8 cellular contexts compared by ENCODE assay signal in the genomic region with DNA sequence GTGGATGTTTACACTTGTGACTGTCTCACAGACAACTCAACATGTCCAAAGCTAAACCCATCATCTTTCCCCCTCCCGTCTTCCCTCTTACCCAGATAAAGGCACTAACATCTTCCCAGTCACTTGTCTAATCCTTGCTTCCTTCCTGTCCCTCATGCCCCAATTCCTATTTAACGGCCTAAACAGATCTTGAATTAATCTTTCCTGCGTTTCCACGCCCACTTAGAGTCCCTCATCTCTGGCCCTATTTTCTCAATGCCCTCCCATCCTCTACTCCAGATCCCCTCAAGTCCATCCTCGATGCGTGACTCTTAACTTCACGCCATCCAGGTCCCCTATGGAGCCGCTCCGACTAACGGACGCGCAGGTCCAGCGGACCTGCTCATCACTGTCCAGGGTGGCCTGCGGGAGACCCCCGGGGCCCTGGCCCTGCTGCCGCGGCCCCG. TPM values are rescaled to one million over a fixed set of nuclear protein-coding genes. Genes with fewer than 3 reads are reported as not detected.
DNase-seq lines count a peak whose midpoint lies in the region; ATAC-seq, FAIRE-seq and TF ChIP-seq lines count a peak whose summit lies in the region.

No MANE protein-coding gene starts in this region.

- no peaks in the 10 kb centered on the region for H3K27me3 ChIP-seq in pancreas

- CTCF ChIA-PET in activated CD8-positive, alpha-beta memory T cell treated with anti-CD3 and anti-CD28 coated beads, Interleukin-2, amount 10 ng/mL, durations not matched to agents 7 days and 5 days (lab: Charles Lee): interaction anchor here (1.1 to 1.7 kb wide), 3 partner anchors 21 to 204 kb away, joined by 3 read pairs; no protein-coding TSS in a partner anchor

- no peaks in the 10 kb centered on the region for H3K9me3 Mint-ChIP-seq in activated CD8-positive, alpha-beta memory T cell treated with anti-CD3 and anti-CD28 coated beads, Interleukin-2, amount 10 ng/mL, durations not matched to agents 7 days and 5 days (ENCODE audit: low read depth)

- peaks cover 11% of the 10 kb centered on the region for H3K27me3 Mint-ChIP-seq in activated CD8-positive, alpha-beta memory T cell treated with anti-CD3 and anti-CD28 coated beads, Interleukin-2, amount 10 ng/mL, durations not matched to agents 7 days and 5 days

- peak overlapping the region; percentile 74 to 87 (median 83) for H3K27ac ChIP-seq in pancreas

- peak overlapping the region; percentile 81 for H3K4me3 Mint-ChIP-seq in activated CD8-positive, alpha-beta memory T cell treated with anti-CD3 and anti-CD28 coated beads, Interleukin-2, amount 10 ng/mL, durations not matched to agents 7 days and 5 days

- H3K36me3 Mint-ChIP-seq in activated CD8-positive, alpha-beta memory T cell treated with anti-CD3 and anti-CD28 coated beads, Interleukin-2, amount 10 ng/mL, durations not matched to agents 7 days and 5 days: peaks cover 11% of the 10 kb centered on the region

- 1 to 2% methylated on average over 18 of the region's 18 CpGs for WGBS in pancreas, 2 donors

- intact Hi-C loops in pancreas (cut with DNase I): no loop called here

- H3K4me3 ChIP-seq in epithelial cell of esophagus (ENCODE audit: low read length): peak overlapping the region; percentile 83
- peak overlapping the region; percentile 43 to 98 (median 92) for H3K4me3 ChIP-seq in pancreas

- H3K9me3 ChIP-seq in pancreas: no peaks in the 10 kb centered on the region

- H3K36me3 ChIP-seq in pancreas: no peaks in the 10 kb centered on the region

- no peak for ATAC-seq in activated CD8-positive, alpha-beta memory T cell treated with anti-CD3 and anti-CD28 coated beads, Interleukin-2, amount 10 ng/mL, durations not matched to agents 7 days and 5 days
- ATAC-seq in pancreas: no peak

- no peak for FAIRE-seq in pancreas (lab: Jason Lieb, UNC)
- no peak for FAIRE-seq in GM12892 (lab: Jason Lieb, UNC)

- TF ChIP-seq CTCF in epithelial cell of esophagus (IDR thresholded peaks at IDR 0.05; ENCODE audit: insufficient read depth, low read depth, low read length, missing control alignments) (no peak), pancreas (IDR thresholded peaks at IDR 0.05) (no peak)

- H3K27ac Mint-ChIP-seq in activated CD8-positive, alpha-beta memory T cell treated with anti-CD3 and anti-CD28 coated beads, Interleukin-2, amount 10 ng/mL, durations not matched to agents 7 days and 5 days: peak overlapping the region; percentile 83

- TF ChIP-seq POLR2A in GM12892 (IDR thresholded peaks at IDR 0.05; ENCODE audit: low read depth, low read length): no peak; the same call in 1 of the 2 replicates

- H3K4me1 ChIP-seq in pancreas: peaks cover 26 to 37% (median 32%) of the 10 kb centered on the region in 3 donors

- H3K4me1 Mint-ChIP-seq in activated CD8-positive, alpha-beta memory T cell treated with anti-CD3 and anti-CD28 coated beads, Interleukin-2, amount 10 ng/mL, durations not matched to agents 7 days and 5 days: peaks cover 48% of the 10 kb centered on the region

- no peak for DNase-seq in activated CD8-positive, alpha-beta memory T cell treated with anti-CD3 and anti-CD28 coated beads, Interleukin-2, amount 10 ng/mL, durations not matched to agents 7 days and 5 days
- DNase-seq in activated CD8-positive, alpha-beta memory T cell treated with anti-CD3 and anti-CD28 coated beads for 24 hours: no peak
- DNase-seq in RPMI8226: peak; percentile 5
- no peak for DNase-seq in epithelial cell of esophagus (ENCODE audit: low read depth)
- DNase-seq in pancreas: no peak
- DNase-seq in iPS-NIHi11 (ENCODE audit: low spot score): no peak
- no peak for DNase-seq in GM12892 (ENCODE audit: insufficient read length)
- DNase-seq in HCEC 1CT: no peak

RNA-seq across cellular contexts. Expression of gene SCLY, which starts 0.7 kb away (rescaled TPM):
- total RNA-seq in activated CD8-positive, alpha-beta memory T cell treated with anti-CD3 and anti-CD28 coated beads, Interleukin-2, amount 10 ng/mL, durations not matched to agents 7 days and 5 days: 10 to 100 TPM; 29.1 to 53.8 TPM
- total RNA-seq in pancreas: 10 to 100 TPM; 16.7 to 33.5 (median 29.0) TPM
- polyA plus RNA-seq in pancreas: 10 to 100 TPM; 13.8 to 17.1 TPM
- 19.4 TPM for polyA plus RNA-seq in GM12892 (2012; ENCODE audit: missing spikeins)

RNA-seq across cellular contexts. Expression of gene ESPNL, which starts 40.0 kb away (rescaled TPM):
- under 1 TPM in 1 of 2 experiments, not detected in 1; 0.05 TPM for total RNA-seq in activated CD8-positive, alpha-beta memory T cell treated with anti-CD3 and anti-CD28 coated beads, Interleukin-2, amount 10 ng/mL, durations not matched to agents 7 days and 5 days
- total RNA-seq in pancreas: under 1 TPM in 5 of 6 donors, not detected in 1; 0.05 to 0.72 (median 0.12) TPM
- under 1 TPM; 0.38 to 0.42 TPM for polyA plus RNA-seq in pancreas
- 0.61 TPM for polyA plus RNA-seq in GM12892 (2012; ENCODE audit: missing spikeins)
